1 cellular context compared by ENCODE assay signal in the genomic region with DNA sequence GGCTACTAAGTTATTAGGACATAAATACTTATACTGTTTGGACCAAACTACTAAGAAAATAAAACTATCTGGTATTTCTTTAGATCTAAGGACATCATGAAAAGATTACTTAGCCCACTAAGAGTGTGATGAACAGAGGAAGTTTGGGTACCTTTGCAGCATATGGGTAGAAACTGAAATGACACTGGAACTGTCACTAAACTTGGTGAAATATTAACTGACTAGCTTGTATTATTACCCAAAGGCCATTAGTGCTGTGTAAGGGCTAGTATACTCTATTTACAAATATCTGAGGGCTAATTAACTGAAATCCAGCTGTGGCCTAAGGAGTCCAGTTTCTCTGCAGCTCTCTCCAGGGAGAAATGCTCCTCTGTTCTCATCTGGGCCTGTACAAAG.
TF ChIP-seq lines count a peak whose summit lies in the region.

No MANE protein-coding gene starts in this region.

TF ChIP-seq in HepG2, 621 proteins besides CTCF, POLR2A, EP300 and RAD21 (continued from another document):
- TF ChIP-seq, protein P1, sequence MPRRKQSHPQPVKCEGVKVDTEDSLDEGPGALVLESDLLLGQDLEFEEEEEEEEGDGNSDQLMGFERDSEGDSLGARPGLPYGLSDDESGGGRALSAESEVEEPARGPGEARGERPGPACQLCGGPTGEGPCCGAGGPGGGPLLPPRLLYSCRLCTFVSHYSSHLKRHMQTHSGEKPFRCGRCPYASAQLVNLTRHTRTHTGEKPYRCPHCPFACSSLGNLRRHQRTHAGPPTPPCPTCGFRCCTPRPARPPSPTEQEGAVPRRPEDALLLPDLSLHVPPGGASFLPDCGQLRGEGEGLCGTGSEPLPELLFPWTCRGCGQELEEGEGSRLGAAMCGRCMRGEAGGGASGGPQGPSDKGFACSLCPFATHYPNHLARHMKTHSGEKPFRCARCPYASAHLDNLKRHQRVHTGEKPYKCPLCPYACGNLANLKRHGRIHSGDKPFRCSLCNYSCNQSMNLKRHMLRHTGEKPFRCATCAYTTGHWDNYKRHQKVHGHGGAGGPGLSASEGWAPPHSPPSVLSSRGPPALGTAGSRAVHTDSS (CRISPR knock-in tag; conservative IDR thresholded peaks at IDR 0.05), result no peak
- TF ChIP-seq RNF2 (conservative IDR thresholded peaks at IDR 0.05; ENCODE audit: low read depth), result no peak
- TF ChIP-seq, protein P2, sequence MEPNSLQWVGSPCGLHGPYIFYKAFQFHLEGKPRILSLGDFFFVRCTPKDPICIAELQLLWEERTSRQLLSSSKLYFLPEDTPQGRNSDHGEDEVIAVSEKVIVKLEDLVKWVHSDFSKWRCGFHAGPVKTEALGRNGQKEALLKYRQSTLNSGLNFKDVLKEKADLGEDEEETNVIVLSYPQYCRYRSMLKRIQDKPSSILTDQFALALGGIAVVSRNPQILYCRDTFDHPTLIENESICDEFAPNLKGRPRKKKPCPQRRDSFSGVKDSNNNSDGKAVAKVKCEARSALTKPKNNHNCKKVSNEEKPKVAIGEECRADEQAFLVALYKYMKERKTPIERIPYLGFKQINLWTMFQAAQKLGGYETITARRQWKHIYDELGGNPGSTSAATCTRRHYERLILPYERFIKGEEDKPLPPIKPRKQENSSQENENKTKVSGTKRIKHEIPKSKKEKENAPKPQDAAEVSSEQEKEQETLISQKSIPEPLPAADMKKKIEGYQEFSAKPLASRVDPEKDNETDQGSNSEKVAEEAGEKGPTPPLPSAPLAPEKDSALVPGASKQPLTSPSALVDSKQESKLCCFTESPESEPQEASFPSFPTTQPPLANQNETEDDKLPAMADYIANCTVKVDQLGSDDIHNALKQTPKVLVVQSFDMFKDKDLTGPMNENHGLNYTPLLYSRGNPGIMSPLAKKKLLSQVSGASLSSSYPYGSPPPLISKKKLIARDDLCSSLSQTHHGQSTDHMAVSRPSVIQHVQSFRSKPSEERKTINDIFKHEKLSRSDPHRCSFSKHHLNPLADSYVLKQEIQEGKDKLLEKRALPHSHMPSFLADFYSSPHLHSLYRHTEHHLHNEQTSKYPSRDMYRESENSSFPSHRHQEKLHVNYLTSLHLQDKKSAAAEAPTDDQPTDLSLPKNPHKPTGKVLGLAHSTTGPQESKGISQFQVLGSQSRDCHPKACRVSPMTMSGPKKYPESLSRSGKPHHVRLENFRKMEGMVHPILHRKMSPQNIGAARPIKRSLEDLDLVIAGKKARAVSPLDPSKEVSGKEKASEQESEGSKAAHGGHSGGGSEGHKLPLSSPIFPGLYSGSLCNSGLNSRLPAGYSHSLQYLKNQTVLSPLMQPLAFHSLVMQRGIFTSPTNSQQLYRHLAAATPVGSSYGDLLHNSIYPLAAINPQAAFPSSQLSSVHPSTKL (CRISPR knock-in tag; IDR thresholded peaks at IDR 0.05), result peak; percentile 43; the same call in 1 of the 2 replicates
- no peak for TF ChIP-seq ATAD3A (CRISPR knock-in tag; IDR thresholded peaks at IDR 0.05)
- no peak for TF ChIP-seq ZNF724P (CRISPR knock-in tag; IDR thresholded peaks at IDR 0.05; ENCODE audit: borderline replicate concordance)
- TF ChIP-seq RFXAP (CRISPR knock-in tag; IDR thresholded peaks at IDR 0.05; ENCODE audit: borderline replicate concordance), result no peak
- 0 out of 2 replicates have a peak, but pooled peaks have one; percentile 35 for TF ChIP-seq MIXL1 (CRISPR knock-in tag; IDR thresholded peaks at IDR 0.05)
- TF ChIP-seq, protein P3, sequence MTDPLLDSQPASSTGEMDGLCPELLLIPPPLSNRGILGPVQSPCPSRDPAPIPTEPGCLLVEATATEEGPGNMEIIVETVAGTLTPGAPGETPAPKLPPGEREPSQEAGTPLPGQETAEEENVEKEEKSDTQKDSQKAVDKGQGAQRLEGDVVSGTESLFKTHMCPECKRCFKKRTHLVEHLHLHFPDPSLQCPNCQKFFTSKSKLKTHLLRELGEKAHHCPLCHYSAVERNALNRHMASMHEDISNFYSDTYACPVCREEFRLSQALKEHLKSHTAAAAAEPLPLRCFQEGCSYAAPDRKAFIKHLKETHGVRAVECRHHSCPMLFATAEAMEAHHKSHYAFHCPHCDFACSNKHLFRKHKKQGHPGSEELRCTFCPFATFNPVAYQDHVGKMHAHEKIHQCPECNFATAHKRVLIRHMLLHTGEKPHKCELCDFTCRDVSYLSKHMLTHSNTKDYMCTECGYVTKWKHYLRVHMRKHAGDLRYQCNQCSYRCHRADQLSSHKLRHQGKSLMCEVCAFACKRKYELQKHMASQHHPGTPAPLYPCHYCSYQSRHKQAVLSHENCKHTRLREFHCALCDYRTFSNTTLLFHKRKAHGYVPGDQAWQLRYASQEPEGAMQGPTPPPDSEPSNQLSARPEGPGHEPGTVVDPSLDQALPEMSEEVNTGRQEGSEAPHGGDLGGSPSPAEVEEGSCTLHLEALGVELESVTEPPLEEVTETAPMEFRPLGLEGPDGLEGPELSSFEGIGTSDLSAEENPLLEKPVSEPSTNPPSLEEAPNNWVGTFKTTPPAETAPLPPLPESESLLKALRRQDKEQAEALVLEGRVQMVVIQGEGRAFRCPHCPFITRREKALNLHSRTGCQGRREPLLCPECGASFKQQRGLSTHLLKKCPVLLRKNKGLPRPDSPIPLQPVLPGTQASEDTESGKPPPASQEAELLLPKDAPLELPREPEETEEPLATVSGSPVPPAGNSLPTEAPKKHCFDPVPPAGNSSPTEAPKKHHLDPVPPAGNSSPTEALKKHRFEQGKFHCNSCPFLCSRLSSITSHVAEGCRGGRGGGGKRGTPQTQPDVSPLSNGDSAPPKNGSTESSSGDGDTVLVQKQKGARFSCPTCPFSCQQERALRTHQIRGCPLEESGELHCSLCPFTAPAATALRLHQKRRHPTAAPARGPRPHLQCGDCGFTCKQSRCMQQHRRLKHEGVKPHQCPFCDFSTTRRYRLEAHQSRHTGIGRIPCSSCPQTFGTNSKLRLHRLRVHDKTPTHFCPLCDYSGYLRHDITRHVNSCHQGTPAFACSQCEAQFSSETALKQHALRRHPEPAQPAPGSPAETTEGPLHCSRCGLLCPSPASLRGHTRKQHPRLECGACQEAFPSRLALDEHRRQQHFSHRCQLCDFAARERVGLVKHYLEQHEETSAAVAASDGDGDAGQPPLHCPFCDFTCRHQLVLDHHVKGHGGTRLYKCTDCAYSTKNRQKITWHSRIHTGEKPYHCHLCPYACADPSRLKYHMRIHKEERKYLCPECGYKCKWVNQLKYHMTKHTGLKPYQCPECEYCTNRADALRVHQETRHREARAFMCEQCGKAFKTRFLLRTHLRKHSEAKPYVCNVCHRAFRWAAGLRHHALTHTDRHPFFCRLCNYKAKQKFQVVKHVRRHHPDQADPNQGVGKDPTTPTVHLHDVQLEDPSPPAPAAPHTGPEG (CRISPR knock-in tag; IDR thresholded peaks at IDR 0.05), result no peak
TF ChIP-seq in HepG2: peak in this region for 12.
